34 cellular contexts compared by ENCODE assay signal in the genomic region with DNA sequence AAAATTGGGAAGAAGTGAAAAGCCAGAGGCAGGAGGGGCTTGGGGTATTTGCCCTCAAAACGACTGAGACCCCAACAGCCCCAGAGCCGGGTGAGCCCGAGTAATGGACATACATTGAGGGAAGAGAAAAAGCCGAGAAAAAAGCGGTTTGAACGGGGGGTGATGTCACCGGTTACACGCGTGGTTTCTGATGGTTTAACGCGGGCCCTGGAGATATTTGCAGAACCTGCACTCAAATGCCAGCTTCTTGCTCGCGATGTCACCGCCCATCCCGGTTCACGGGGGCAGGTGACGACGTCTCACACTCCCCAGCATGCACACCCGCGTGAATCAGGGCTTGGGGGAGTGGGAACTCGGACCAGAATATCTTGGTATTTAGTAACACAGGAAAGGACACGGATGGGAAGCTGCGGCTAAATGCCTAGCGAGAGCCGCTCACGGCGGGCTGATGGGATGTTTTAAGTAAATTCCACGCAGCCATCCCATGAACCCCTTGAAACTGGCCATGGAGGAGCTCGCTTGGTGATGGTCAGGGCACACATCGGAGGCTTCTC.
"Had no signal": no experiment of that assay in that cellular context is flagged by ENCODE, and none has a peak within 500 bp of the region (broad histone marks: within the 10 kb centered on the region; RNA-seq: fewer than 3 reads in every experiment).

No MANE protein-coding gene starts in this region.

- H3K9me3 ChIP-seq: adrenal gland, body of pancreas, esophagus squamous epithelium, right atrium auricular region, stomach, thyroid gland, upper lobe of left lung had no signal

- H3K27ac Mint-ChIP-seq: activated CD4-positive, alpha-beta memory T cell treated with anti-CD3 and anti-CD28 coated beads for 36 hours; activated CD4-positive, alpha-beta T cell treated with anti-CD3 and anti-CD28 coated beads, Interleukin-2, amount 10 ng/mL, durations not matched to agents 24 days and 14 days; activated naive CD4-positive, alpha-beta T cell treated with anti-CD3 and anti-CD28 coated beads for 36 hours; activated naive CD8-positive, alpha-beta T cell treated with anti-CD3 and anti-CD28 coated beads for 36 hours; mesothelial cell of epicardium; naive B cell; nephron progenitor cell; stimulated activated naive B cell treated with anti-CD40 and anti-IgM and Interleukin-4, amounts not matched to agents 10 μg/mL and 1 μg/mL and 100 μg/mL, for 72 hours had no signal

- H3K9me3 Mint-ChIP-seq: activated CD4-positive, alpha-beta memory T cell treated with anti-CD3 and anti-CD28 coated beads for 36 hours; activated CD4-positive, alpha-beta T cell treated with anti-CD3 and anti-CD28 coated beads, Interleukin-2, amount 10 ng/mL, durations not matched to agents 24 days and 14 days; activated naive CD4-positive, alpha-beta T cell treated with anti-CD3 and anti-CD28 coated beads for 36 hours; activated naive CD8-positive, alpha-beta T cell treated with anti-CD3 and anti-CD28 coated beads for 36 hours; activated T-helper 1 cell treated with anti-CD3 and anti-CD28 coated beads, Interleukin-12 subunit alpha, Interleukin-12 subunit beta, Interleukin-2, Interleukin-4 antibody, amounts not matched to agents 30 ng/mL and 10 ng/mL and 1 ng/mL, durations not matched to agents 14 hours and 24 hours and 36 hours; mesothelial cell of epicardium; nephron progenitor cell; stimulated activated naive B cell treated with anti-CD40 and anti-IgM and Interleukin-4, amounts not matched to agents 10 μg/mL and 1 μg/mL and 100 μg/mL, for 72 hours had no signal

- H3K4me1 ChIP-seq: adrenal gland, body of pancreas, esophagus squamous epithelium, parathyroid adenoma, right atrium auricular region, stomach, thyroid gland, upper lobe of left lung had no signal

- H3K4me1 Mint-ChIP-seq: mesothelial cell of epicardium; naive B cell; stimulated activated naive B cell treated with anti-CD40 and anti-IgM and Interleukin-4, amounts not matched to agents 10 μg/mL and 1 μg/mL and 100 μg/mL, for 72 hours had no signal

- H3K4me2 ChIP-seq: smooth muscle cell had no signal

- H2AFZ ChIP-seq: parathyroid adenoma had no signal

- FAIRE-seq: colon, islet of Langerhans had no signal

- ATAC-seq: activated CD4-positive, CD25-positive, alpha-beta regulatory T cell treated with anti-CD3 and anti-CD28 coated beads, Interleukin-2, amount 50 U/mL, for 24 hours; body of pancreas; stimulated activated naive B cell treated with anti-CD40 and anti-IgM and Interleukin-4, amounts not matched to agents 10 μg/mL and 1 μg/mL and 100 μg/mL, for 72 hours had no signal

- H3K27ac ChIP-seq: adrenal gland, body of pancreas, esophagus squamous epithelium, parathyroid adenoma, right atrium auricular region, stomach, thyroid gland, upper lobe of left lung, WERI-Rb-1 had no signal

- DNase-seq: activated CD4-positive, alpha-beta memory T cell treated with anti-CD3 and anti-CD28 coated beads for 36 hours; activated CD4-positive, alpha-beta T cell treated with anti-CD3 and anti-CD28 coated beads, Interleukin-2, amount 10 ng/mL, durations not matched to agents 24 days and 14 days; activated CD8-positive, alpha-beta memory T cell treated with anti-CD3 and anti-CD28 coated beads, Interleukin-2, amount 50 U/mL, for 4 hours; activated effector memory CD4-positive, alpha-beta T cell treated with anti-CD3 and anti-CD28 coated beads, Interleukin-2, amount 50 U/mL, for 16 hours; activated naive CD4-positive, alpha-beta T cell treated with anti-CD3 and anti-CD28 coated beads for 36 hours; activated naive CD8-positive, alpha-beta T cell treated with anti-CD3 and anti-CD28 coated beads for 36 hours; activated T-cell treated with anti-CD3 and anti-CD28 coated beads, Interleukin-2, amount 50 U/mL, for 1 hour; adrenal gland; aorta; body of pancreas; dermis blood vessel endothelial cell; effector CD4-positive, alpha-beta T cell; esophagus squamous epithelium; foreskin melanocyte; mammary epithelial cell; naive B cell; nephron progenitor cell; nucleus accumbens; stimulated activated CD4-positive, alpha-beta T cell treated with anti-CD3 and anti-CD28 coated beads, Interleukin-1b, Interleukin-23, amount 100 ng/mL, for 48 hours; stimulated activated CD4-positive, alpha-beta T cell treated with anti-CD3 and anti-CD28 coated beads, Interleukin-4, amount 100 ng/mL, for 4 hours; stimulated activated CD8-positive, alpha-beta memory T cell treated with anti-CD3 and anti-CD28 coated beads, Interleukin-4, amount 100 ng/mL, for 48 hours; stimulated activated naive B cell treated with anti-CD40 and anti-IgM and Interleukin-4, amounts not matched to agents 10 μg/mL and 1 μg/mL and 100 μg/mL, for 72 hours; stomach; thyroid gland; upper lobe of left lung; WERI-Rb-1 had no signal

- H3K9ac ChIP-seq: parathyroid adenoma had no signal

- H3K79me2 ChIP-seq: parathyroid adenoma had no signal

- H3K36me3 Mint-ChIP-seq: activated CD4-positive, alpha-beta memory T cell treated with anti-CD3 and anti-CD28 coated beads for 36 hours; activated naive CD8-positive, alpha-beta T cell treated with anti-CD3 and anti-CD28 coated beads for 36 hours; mesothelial cell of epicardium; naive B cell; stimulated activated naive B cell treated with anti-CD40 and anti-IgM and Interleukin-4, amounts not matched to agents 10 μg/mL and 1 μg/mL and 100 μg/mL, for 72 hours had no signal

- H3K27me3 ChIP-seq: adrenal gland, body of pancreas, right atrium auricular region, thyroid gland, upper lobe of left lung had no signal

- H3K36me3 ChIP-seq: adrenal gland, esophagus squamous epithelium, right atrium auricular region, stomach, thyroid gland, upper lobe of left lung, WERI-Rb-1 had no signal

- H3K4me3 Mint-ChIP-seq: activated CD4-positive, alpha-beta memory T cell treated with anti-CD3 and anti-CD28 coated beads for 36 hours; activated CD4-positive, alpha-beta T cell treated with anti-CD3 and anti-CD28 coated beads, Interleukin-2, amount 10 ng/mL, durations not matched to agents 24 days and 14 days; activated naive CD4-positive, alpha-beta T cell treated with anti-CD3 and anti-CD28 coated beads for 36 hours; activated naive CD8-positive, alpha-beta T cell treated with anti-CD3 and anti-CD28 coated beads for 36 hours; activated T-helper 1 cell treated with anti-CD3 and anti-CD28 coated beads, Interleukin-12 subunit alpha, Interleukin-12 subunit beta, Interleukin-2, Interleukin-4 antibody, amounts not matched to agents 30 ng/mL and 10 ng/mL and 1 ng/mL, durations not matched to agents 14 hours and 24 hours and 36 hours; mesothelial cell of epicardium; naive B cell; nephron progenitor cell; stimulated activated naive B cell treated with anti-CD40 and anti-IgM and Interleukin-4, amounts not matched to agents 10 μg/mL and 1 μg/mL and 100 μg/mL, for 72 hours had no signal

- H3K4me3 ChIP-seq: adrenal gland, body of pancreas, esophagus squamous epithelium, right atrium auricular region, smooth muscle cell, stomach, thyroid gland, upper lobe of left lung had no signal
